Comparison of ENCODE assay signal across 8 cellular contexts in the genomic region with DNA sequence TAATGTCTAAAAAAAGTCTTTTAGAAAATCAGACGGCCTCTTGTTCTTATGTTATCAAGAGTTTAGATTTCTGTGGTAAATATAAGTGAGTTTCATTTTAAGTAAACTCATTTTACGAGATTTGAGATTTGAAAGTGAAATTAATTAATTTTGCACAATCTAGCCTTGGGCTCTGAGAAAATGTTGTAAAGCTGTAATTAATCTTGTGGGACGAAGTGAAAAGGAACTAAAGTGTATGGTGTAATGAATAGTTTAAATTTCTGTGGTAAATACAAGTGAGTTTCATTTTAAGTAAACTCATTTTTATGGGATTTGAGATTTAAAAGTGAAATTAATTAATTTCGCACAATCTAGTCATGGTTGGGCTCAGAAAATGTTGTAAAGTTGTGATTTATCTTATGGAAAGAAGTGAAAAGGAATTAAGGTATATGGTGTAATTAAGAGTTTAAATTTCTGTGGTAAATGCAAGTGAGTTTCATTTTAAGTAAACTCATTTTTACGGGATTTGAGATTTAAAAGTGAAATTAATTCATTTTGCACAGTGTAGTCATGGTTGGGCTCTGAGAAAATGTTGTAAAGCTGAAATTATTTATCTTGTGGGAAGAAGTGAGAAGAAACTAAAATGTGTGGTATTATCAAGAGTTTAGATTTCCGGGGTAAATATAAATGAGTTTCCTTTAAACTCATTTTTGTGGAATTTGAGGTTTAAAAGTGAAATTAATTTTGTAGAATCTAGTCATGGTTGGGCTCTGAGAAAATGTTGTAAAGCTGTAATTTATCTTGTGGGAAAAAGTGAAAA. TPM values are rescaled to one million over a fixed set of nuclear protein-coding genes. Genes with fewer than 3 reads are reported as not detected.
A peak's percentile ranks its signal among the peaks of the same experiment; 100 is the strongest.
DNase-seq lines count a peak whose midpoint lies in the region; ATAC-seq and TF ChIP-seq lines count a peak whose summit lies in the region.

No MANE protein-coding gene starts in this region.

- no peaks in the 10 kb centered on the region for H3K36me3 ChIP-seq in H7 (replicated peaks; ENCODE audit: control insufficient read depth, insufficient read depth, low read length)
- no peaks in the 10 kb centered on the region for H3K36me3 ChIP-seq in gastroesophageal sphincter
- H3K36me3 ChIP-seq in smooth muscle cell (ENCODE audit: low read depth), result no peaks in the 10 kb centered on the region

- H3K4me2 ChIP-seq in smooth muscle cell, result peak overlapping the region; percentile 82

- peak overlapping the region; percentile 43 for H3K27ac Mint-ChIP-seq in activated CD4-positive, alpha-beta memory T cell treated with anti-CD3 and anti-CD28 coated beads for 36 hours

- H3F3A ChIP-seq in smooth muscle cell (ENCODE audit: low read depth), result peaks cover 6% of the 10 kb centered on the region

- no peak overlapping the region for H2AFZ ChIP-seq in smooth muscle cell (ENCODE audit: low read depth)

- H3K9me3 ChIP-seq in gastroesophageal sphincter (no peaks in the 10 kb centered on the region), smooth muscle cell (replicated peaks; ENCODE audit: low read depth) (no peaks in the 10 kb centered on the region)

- no peaks in the 10 kb centered on the region for H3K36me3 Mint-ChIP-seq in activated CD4-positive, alpha-beta memory T cell treated with anti-CD3 and anti-CD28 coated beads for 36 hours

- DNase-seq in H7 (no peak), smooth muscle cell (lab: John Stamatoyannopoulos, UW; ENCODE audit: unreplicated experiment) (no peak), DMS53 (lab: John Stamatoyannopoulos, UW) (no peak), NCI-H1930 (lab: John Stamatoyannopoulos, UW) (no peak), HEK293T (ENCODE audit: extremely low spot score) (no peak)
- DNase-seq in activated CD4-positive, alpha-beta memory T cell treated with anti-CD3 and anti-CD28 coated beads for 36 hours, result no peak

- peaks cover 4% of the 10 kb centered on the region for H3K27me3 Mint-ChIP-seq in activated CD4-positive, alpha-beta memory T cell treated with anti-CD3 and anti-CD28 coated beads for 36 hours

- ATAC-seq in gastroesophageal sphincter (no peak), HG02884 (IDR thresholded peaks at IDR 0.05; ENCODE audit: unreplicated experiment) (no peak)

- peak overlapping the region; percentile 56; the same call in 1 of the 2 replicates for H3K4me3 ChIP-seq in H7 (ENCODE audit: insufficient read depth, low read depth, low read length)
- peak overlapping the region; percentile 61 for H3K4me3 ChIP-seq in gastroesophageal sphincter
- peak overlapping the region; percentile 64 for H3K4me3 ChIP-seq in smooth muscle cell

- H3K9me3 Mint-ChIP-seq in activated CD4-positive, alpha-beta memory T cell treated with anti-CD3 and anti-CD28 coated beads for 36 hours, result no peaks in the 10 kb centered on the region

- TF ChIP-seq POLR2A in gastroesophageal sphincter (IDR thresholded peaks at IDR 0.05), result no peak

- H3K79me2 ChIP-seq in smooth muscle cell (ENCODE audit: low read depth), result peaks cover 5% of the 10 kb centered on the region

- POLR2A ChIA-PET in activated CD4-positive, alpha-beta memory T cell treated with anti-CD3 and anti-CD28 coated beads for 36 hours (lab: Charles Lee), result interaction anchor here (0.5 kb wide), 1 partner anchor 967 kb away, joined by 3 read pairs; no protein-coding TSS in a partner anchor
- POLR2A ChIA-PET in HEK293T (lab: Yijun Ruan, JAX), result no interaction called here

- no peak overlapping the region for H3K9ac ChIP-seq in smooth muscle cell (ENCODE audit: low read depth)

- H3K4me3 Mint-ChIP-seq in activated CD4-positive, alpha-beta memory T cell treated with anti-CD3 and anti-CD28 coated beads for 36 hours, result peak overlapping the region; percentile 75

- TF ChIP-seq CTCF in gastroesophageal sphincter (IDR thresholded peaks at IDR 0.05) (no peak), smooth muscle cell (IDR thresholded peaks at IDR 0.05; ENCODE audit: borderline replicate concordance, insufficient read depth, poor library complexity, severe bottlenecking) (no peak)

- H4K20me1 ChIP-seq in smooth muscle cell (ENCODE audit: low read depth), result peaks cover 4% of the 10 kb centered on the region

- peaks cover 22% of the 10 kb centered on the region for H3K4me1 Mint-ChIP-seq in activated CD4-positive, alpha-beta memory T cell treated with anti-CD3 and anti-CD28 coated beads for 36 hours (ENCODE audit: low read depth)

- no peak for TF ChIP-seq EP300 in gastroesophageal sphincter (IDR thresholded peaks at IDR 0.05)

- H3K27ac ChIP-seq in gastroesophageal sphincter (peak overlapping the region in 2 of 4 donors; percentile 88 to 92), smooth muscle cell (ENCODE audit: low read depth) (no peak overlapping the region)

- CTCF ChIA-PET in activated CD4-positive, alpha-beta memory T cell treated with anti-CD3 and anti-CD28 coated beads for 36 hours (lab: Charles Lee), result no interaction called here
- CTCF ChIA-PET in HEK293T (lab: Yijun Ruan, JAX), result interaction anchor here (0.5 kb wide), 1 partner anchor 1616 kb away, joined by 3 read pairs; no protein-coding TSS in a partner anchor

- intact Hi-C loops in activated CD4-positive, alpha-beta memory T cell treated with anti-CD3 and anti-CD28 coated beads for 36 hours (cut with micrococcal nuclease), result loop anchor here (1.0 to 5.0 kb wide), 5 partner anchors 72 to 872 kb away; a partner anchor contains a TSS

- H3K27me3 ChIP-seq in H7 (ENCODE audit: control insufficient read depth, insufficient read depth, low read length), result peaks cover 21% of the 10 kb centered on the region
- H3K27me3 ChIP-seq in gastroesophageal sphincter, result no peaks in the 10 kb centered on the region
- no peaks in the 10 kb centered on the region for H3K27me3 ChIP-seq in smooth muscle cell (ENCODE audit: low read depth)

- 20 to 49% methylated on average over 6 of the region's 6 CpGs for WGBS in gastroesophageal sphincter (ENCODE audit: low coverage in 1 of 2), 2 donors
- WGBS in smooth muscle cell (ENCODE audit: low lambda C conversion rate), result 59% methylated on average over 6 of the region's 6 CpGs

- H3K4me1 ChIP-seq in gastroesophageal sphincter (peaks cover 0 to 22% (median 0%) of the 10 kb centered on the region in 3 donors), smooth muscle cell (ENCODE audit: low read depth) (no peaks in the 10 kb centered on the region)

TF ChIP-seq in HEK293T, 16 proteins besides CTCF, POLR2A, EP300 and RAD21:
- TF ChIP-seq L3MBTL2 (conservative IDR thresholded peaks at IDR 0.05), result no peak
- TF ChIP-seq ZNF384 (IDR thresholded peaks at IDR 0.05), result no peak
- no peak for TF ChIP-seq LEF1 (IDR thresholded peaks at IDR 0.05; ENCODE audit: borderline replicate concordance)
- TF ChIP-seq TARDBP (IDR thresholded peaks at IDR 0.05), result no peak
- TF ChIP-seq ELF4 (IDR thresholded peaks at IDR 0.05), result no peak
- TF ChIP-seq, protein P1, sequence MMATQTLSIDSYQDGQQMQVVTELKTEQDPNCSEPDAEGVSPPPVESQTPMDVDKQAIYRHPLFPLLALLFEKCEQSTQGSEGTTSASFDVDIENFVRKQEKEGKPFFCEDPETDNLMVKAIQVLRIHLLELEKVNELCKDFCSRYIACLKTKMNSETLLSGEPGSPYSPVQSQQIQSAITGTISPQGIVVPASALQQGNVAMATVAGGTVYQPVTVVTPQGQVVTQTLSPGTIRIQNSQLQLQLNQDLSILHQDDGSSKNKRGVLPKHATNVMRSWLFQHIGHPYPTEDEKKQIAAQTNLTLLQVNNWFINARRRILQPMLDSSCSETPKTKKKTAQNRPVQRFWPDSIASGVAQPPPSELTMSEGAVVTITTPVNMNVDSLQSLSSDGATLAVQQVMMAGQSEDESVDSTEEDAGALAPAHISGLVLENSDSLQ (IDR thresholded peaks at IDR 0.05), result no peak
- TF ChIP-seq SP1 (IDR thresholded peaks at IDR 0.05), result no peak
- TF ChIP-seq CTBP1 (IDR thresholded peaks at IDR 0.05; ENCODE audit: borderline replicate concordance), result no peak
- TF ChIP-seq FOXK2 (IDR thresholded peaks at IDR 0.05), result no peak

RNA-seq across cellular contexts. Expression of a gene that starts 1.6 kb away (rescaled TPM):
- total RNA-seq in H7 (2014; rRNA removed; shearing (Covaris generic)), result 1.9 and 2.3 TPM in 2 replicates
- total RNA-seq in activated CD4-positive, alpha-beta memory T cell treated with anti-CD3 and anti-CD28 coated beads for 36 hours, result 1 to 10 TPM; 3.8 TPM
- total RNA-seq in gastroesophageal sphincter (10 to 100 TPM in 2 of 4 donors, 1 to 10 TPM in 2; 3.4 to 12.4 (median 7.8) TPM), smooth muscle cell (12.4 and 17.7 TPM in 2 replicates)
- 9.8 and 10.8 TPM in 2 replicates for polyA plus RNA-seq in smooth muscle cell
